Comparison of ENCODE assay signal across 25 cellular contexts in the genomic region with DNA sequence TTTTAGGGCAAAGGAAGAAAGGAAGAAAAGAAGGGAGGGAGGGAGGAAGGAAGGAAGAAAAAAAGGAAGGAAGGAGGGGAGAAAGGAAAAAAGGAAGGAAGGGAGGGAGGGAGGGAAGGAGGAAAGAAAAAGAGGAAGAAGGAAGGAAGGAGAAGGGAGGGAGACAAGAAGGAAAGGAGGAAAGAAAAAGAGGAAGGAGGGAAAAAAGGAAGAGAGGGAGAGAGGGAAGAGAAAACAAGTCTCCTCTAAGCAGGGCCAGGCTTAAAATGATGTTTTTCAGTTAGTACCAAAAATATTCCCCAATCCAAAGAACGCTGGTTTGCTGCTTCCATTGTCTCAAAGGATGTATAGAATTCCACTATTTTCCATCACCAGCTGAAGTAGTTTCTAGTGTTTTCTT. TPM values are rescaled to one million over a fixed set of nuclear protein-coding genes. Genes with fewer than 3 reads are reported as not detected.
"Had no signal": no experiment of that assay in that cellular context is flagged by ENCODE, and none has a peak within 500 bp of the region (broad histone marks: within the 10 kb centered on the region; RNA-seq: fewer than 3 reads in every experiment).

No MANE protein-coding gene starts in this region.

- H3K27ac ChIP-seq: cardiac muscle cell, foreskin keratinocyte, ovary, psoas muscle, thyroid gland had no signal

- H3K4me3 ChIP-seq: cardiac muscle cell, mucosa of descending colon, ovary, psoas muscle, thyroid gland had no signal

- FAIRE-seq: endometrium, keratinocyte had no signal

- ATAC-seq: activated CD4-positive, alpha-beta T cell treated with anti-CD3 and anti-CD28 coated beads for 36 hours; activated naive CD8-positive, alpha-beta T cell treated with anti-CD3 and anti-CD28 coated beads, Interleukin-2, amount 50 U/mL, for 24 hours; foreskin keratinocyte; left colon; mucosa of descending colon; psoas muscle; right cardiac atrium had no signal

- H3K27me3 ChIP-seq: cardiac muscle cell, foreskin keratinocyte, ovary, thyroid gland had no signal

- H3K27ac Mint-ChIP-seq: activated CD4-positive, alpha-beta T cell treated with anti-CD3 and anti-CD28 coated beads for 36 hours; activated naive CD4-positive, alpha-beta T cell treated with anti-CD3 and anti-CD28 coated beads for 36 hours; activated naive CD8-positive, alpha-beta T cell treated with anti-CD3 and anti-CD28 coated beads, Interleukin-2, amount 50 U/mL, for 24 hours; stimulated activated naive CD8-positive, alpha-beta T cell treated with anti-CD3 and anti-CD28 coated beads, Interleukin-15, Interleukin-2, amounts not matched to agents 100 ng/mL and 50 ng/mL, for 24 hours had no signal

- H3K4me3 Mint-ChIP-seq: activated CD4-positive, alpha-beta T cell treated with anti-CD3 and anti-CD28 coated beads for 36 hours; activated naive CD4-positive, alpha-beta T cell treated with anti-CD3 and anti-CD28 coated beads for 36 hours had no signal

- H3K9me3 ChIP-seq: mucosa of descending colon, ovary, psoas muscle, thyroid gland had no signal

- DNase-seq: activated CD4-positive, alpha-beta T cell treated with anti-CD3 and anti-CD28 coated beads for 36 hours; activated CD4-positive, alpha-beta T cell treated with anti-CD3 and anti-CD28 coated beads, Interleukin-2, amount 50 U/mL, for 4 hours; activated CD8-positive, alpha-beta memory T cell treated with anti-CD3 and anti-CD28 coated beads for 24 hours; activated CD8-positive, alpha-beta memory T cell treated with anti-CD3 and anti-CD28 coated beads, Interleukin-2, amount 50 U/mL, for 4 hours; activated effector memory CD4-positive, alpha-beta T cell treated with Interleukin-2 at 50 U/mL for 16 hours; activated naive CD4-positive, alpha-beta T cell treated with anti-CD3 and anti-CD28 coated beads for 36 hours; activated naive CD8-positive, alpha-beta T cell treated with anti-CD3 and anti-CD28 coated beads, Interleukin-2, amount 50 U/mL, for 24 hours; activated T-cell treated with anti-CD3 and anti-CD28 coated beads, Interleukin-2, amount 50 U/mL, for 24 hours; cortex of kidney; foreskin keratinocyte; left colon; mesenchymal stem cell; mucosa of descending colon; ovary; psoas muscle; right cardiac atrium; stimulated activated CD4-positive, alpha-beta T cell treated with anti-CD3 and anti-CD28 coated beads, Interleukin-1b, Interleukin-23, amount 100 ng/mL, for 48 hours; substantia nigra; T-helper 1 cell; thyroid gland had no signal

- H3K9me3 Mint-ChIP-seq: activated naive CD4-positive, alpha-beta T cell treated with anti-CD3 and anti-CD28 coated beads for 36 hours; activated naive CD8-positive, alpha-beta T cell treated with anti-CD3 and anti-CD28 coated beads, Interleukin-2, amount 50 U/mL, for 24 hours; activated T-cell treated with anti-CD3 and anti-CD28 coated beads, Interleukin-2, amount 50 U/mL, for 24 hours; stimulated activated naive CD8-positive, alpha-beta T cell treated with anti-CD3 and anti-CD28 coated beads, Interleukin-15, Interleukin-2, amounts not matched to agents 100 ng/mL and 50 ng/mL, for 24 hours had no signal

- H3K4me1 ChIP-seq: foreskin keratinocyte had no signal

- H3K36me3 ChIP-seq: cardiac muscle cell, ovary, thyroid gland had no signal

RNA-seq across cellular contexts. Expression of a gene that starts 2.0 kb away (rescaled TPM):
- total RNA-seq: glomerular endothelial cell had no signal
